ENCODE assay signal across 11 cellular contexts in genomic region chr1:198018529-198018928, GRCh38.
DNase-seq lines count a peak whose midpoint lies in the region; ATAC-seq and TF ChIP-seq lines count a peak whose summit lies in the region.
"Had no signal": no experiment of that assay in that cellular context is flagged by ENCODE, and none has a peak within 500 bp of the region (broad histone marks: within the 10 kb centered on the region; RNA-seq: fewer than 3 reads in every experiment).

No MANE protein-coding gene starts in this region.

- no peak overlapping the region for H3K27ac Mint-ChIP-seq in activated CD8-positive, alpha-beta T cell treated with anti-CD3 and anti-CD28 coated beads for 36 hours
- H3K27ac Mint-ChIP-seq in activated CD8-positive, alpha-beta T cell treated with anti-CD3 and anti-CD28 coated beads, Interleukin-2, amount 10 ng/mL, durations not matched to agents 7 days and 5 days: no peak overlapping the region

- peak overlapping the region; percentile 57 for H3K27ac ChIP-seq in epithelial cell of prostate
- H3K27ac ChIP-seq: BLaER1 treated with 17β-estradiol and CSF1 and Interleukin-3, amounts not matched to agents 10 nM and 100 nM; gastrocnemius medialis had no signal

- TF ChIP-seq CTCF in activated CD8-positive, alpha-beta T cell treated with anti-CD3 and anti-CD28 coated beads for 36 hours (IDR thresholded peaks at IDR 0.05): no peak

- no peaks in the 10 kb centered on the region for H3K9me3 ChIP-seq in skeletal muscle satellite cell (replicated peaks; ENCODE audit: low read length)
- H3K9me3 ChIP-seq: BLaER1 treated with 17β-estradiol and CSF1 and Interleukin-3, amounts not matched to agents 10 nM and 100 nM; gastrocnemius medialis; mucosa of descending colon had no signal

- peak; percentile 39 for ATAC-seq in activated CD8-positive, alpha-beta T cell treated with anti-CD3 and anti-CD28 coated beads for 36 hours
- no peak for ATAC-seq in activated CD8-positive, alpha-beta T cell treated with anti-CD3 and anti-CD28 coated beads, Interleukin-2, amount 10 ng/mL, durations not matched to agents 7 days and 5 days
- no peak for ATAC-seq in HG02571 (IDR thresholded peaks at IDR 0.05; ENCODE audit: unreplicated experiment)
- ATAC-seq: gastrocnemius medialis, mucosa of descending colon had no signal

- no peaks in the 10 kb centered on the region for H3K27me3 ChIP-seq in skeletal muscle satellite cell (ENCODE audit: control insufficient read depth, insufficient read depth, low read length)
- H3K27me3 ChIP-seq: BLaER1 treated with 17β-estradiol and CSF1 and Interleukin-3, amounts not matched to agents 10 nM and 100 nM; gastrocnemius medialis had no signal

- H3K4me2 ChIP-seq in skeletal muscle satellite cell (ENCODE audit: low read length): peak overlapping the region; percentile 25
- H3K4me2 ChIP-seq: BLaER1 treated with 17β-estradiol and CSF1 and Interleukin-3, amounts not matched to agents 10 nM and 100 nM had no signal

- H3K9ac ChIP-seq in skeletal muscle satellite cell (ENCODE audit: low read depth, low read length): no peak overlapping the region
- H3K9ac ChIP-seq: BLaER1 treated with 17β-estradiol and CSF1 and Interleukin-3, amounts not matched to agents 10 nM and 100 nM had no signal

- POLR2A ChIA-PET in activated CD8-positive, alpha-beta T cell treated with anti-CD3 and anti-CD28 coated beads for 36 hours (lab: Charles Lee): no interaction called here
- POLR2A ChIA-PET in activated CD8-positive, alpha-beta T cell treated with anti-CD3 and anti-CD28 coated beads, Interleukin-2, amount 10 ng/mL, durations not matched to agents 7 days and 5 days (lab: Charles Lee): interaction anchor here (0.6 kb wide), 1 partner anchor 629 kb away, joined by 3 read pairs; no protein-coding TSS in a partner anchor

- no peaks in the 10 kb centered on the region for H3K4me1 Mint-ChIP-seq in activated CD8-positive, alpha-beta T cell treated with anti-CD3 and anti-CD28 coated beads for 36 hours (ENCODE audit: low read depth)
- no peaks in the 10 kb centered on the region for H3K4me1 Mint-ChIP-seq in activated CD8-positive, alpha-beta T cell treated with anti-CD3 and anti-CD28 coated beads, Interleukin-2, amount 10 ng/mL, durations not matched to agents 7 days and 5 days (ENCODE audit: low read depth)

- no peaks in the 10 kb centered on the region for H3K27me3 Mint-ChIP-seq in activated CD8-positive, alpha-beta T cell treated with anti-CD3 and anti-CD28 coated beads for 36 hours
- peaks cover 2% of the 10 kb centered on the region for H3K27me3 Mint-ChIP-seq in activated CD8-positive, alpha-beta T cell treated with anti-CD3 and anti-CD28 coated beads, Interleukin-2, amount 10 ng/mL, durations not matched to agents 7 days and 5 days (ENCODE audit: low read depth)

- H3K4me3 Mint-ChIP-seq in activated CD8-positive, alpha-beta T cell treated with anti-CD3 and anti-CD28 coated beads for 36 hours: no peak overlapping the region
- no peak overlapping the region for H3K4me3 Mint-ChIP-seq in activated CD8-positive, alpha-beta T cell treated with anti-CD3 and anti-CD28 coated beads, Interleukin-2, amount 10 ng/mL, durations not matched to agents 7 days and 5 days

- no peak overlapping the region for H3K4me3 ChIP-seq in skeletal muscle satellite cell (ENCODE audit: low read length)
- H3K4me3 ChIP-seq: BLaER1 treated with 17β-estradiol and CSF1 and Interleukin-3, amounts not matched to agents 10 nM and 100 nM; gastrocnemius medialis; mucosa of descending colon had no signal

- DNase-seq in activated CD8-positive, alpha-beta T cell treated with anti-CD3 and anti-CD28 coated beads for 36 hours: peak; percentile 4
- no peak for DNase-seq in activated CD8-positive, alpha-beta T cell treated with anti-CD3 and anti-CD28 coated beads, Interleukin-2, amount 10 ng/mL, durations not matched to agents 7 days and 5 days
- DNase-seq in NCI-H69 (lab: John Stamatoyannopoulos, UW) (peak; percentile 71), epithelial cell of prostate (ENCODE audit: low read depth, low spot score) (peak; percentile 99), NOMO-1 treated with dmso at 0.1 percent for 144 hours (lab: John Stamatoyannopoulos, UW; ENCODE audit: unreplicated experiment) (no peak), inferior parietal cortex (ENCODE audit: extremely low spot score) (no peak)
- DNase-seq: gastrocnemius medialis, mucosa of descending colon had no signal

- CTCF ChIA-PET in activated CD8-positive, alpha-beta T cell treated with anti-CD3 and anti-CD28 coated beads for 36 hours (lab: Charles Lee): no interaction called here
- CTCF ChIA-PET in activated CD8-positive, alpha-beta T cell treated with anti-CD3 and anti-CD28 coated beads, Interleukin-2, amount 10 ng/mL, durations not matched to agents 7 days and 5 days (lab: Charles Lee): no interaction called here

- no peaks in the 10 kb centered on the region for H3K36me3 ChIP-seq in skeletal muscle satellite cell (ENCODE audit: insufficient read depth, low read length)
- H3K36me3 ChIP-seq: BLaER1 treated with 17β-estradiol and CSF1 and Interleukin-3, amounts not matched to agents 10 nM and 100 nM; gastrocnemius medialis had no signal

- intact Hi-C loops in activated CD8-positive, alpha-beta T cell treated with anti-CD3 and anti-CD28 coated beads for 36 hours (cut with micrococcal nuclease): no loop called here

- H3K9me3 Mint-ChIP-seq in activated CD8-positive, alpha-beta T cell treated with anti-CD3 and anti-CD28 coated beads for 36 hours: no peaks in the 10 kb centered on the region
- H3K9me3 Mint-ChIP-seq in activated CD8-positive, alpha-beta T cell treated with anti-CD3 and anti-CD28 coated beads, Interleukin-2, amount 10 ng/mL, durations not matched to agents 7 days and 5 days (ENCODE audit: insufficient read depth): peaks cover 6% of the 10 kb centered on the region

- H3K36me3 Mint-ChIP-seq in activated CD8-positive, alpha-beta T cell treated with anti-CD3 and anti-CD28 coated beads for 36 hours (ENCODE audit: low read depth): no peaks in the 10 kb centered on the region
- H3K36me3 Mint-ChIP-seq in activated CD8-positive, alpha-beta T cell treated with anti-CD3 and anti-CD28 coated beads, Interleukin-2, amount 10 ng/mL, durations not matched to agents 7 days and 5 days (ENCODE audit: low read depth): peaks cover 3% of the 10 kb centered on the region

- peaks cover 11% of the 10 kb centered on the region for H3K4me1 ChIP-seq in skeletal muscle satellite cell (ENCODE audit: control insufficient read depth, insufficient read depth, low read length)
- H3K4me1 ChIP-seq: BLaER1 treated with 17β-estradiol and CSF1 and Interleukin-3, amounts not matched to agents 10 nM and 100 nM; gastrocnemius medialis had no signal

Comparison
In these comparisons a context has a peak if more than half of its experiments do, and no peak if none do; other contexts are left out.
1. DNase-seq: peak in activated CD8-positive, alpha-beta T cell treated with anti-CD3 and anti-CD28 coated beads for 36 hours (single experiment), NCI-H69 (single experiment) and epithelial cell of prostate (single experiment); none in activated CD8-positive, alpha-beta T cell treated with anti-CD3 and anti-CD28 coated beads, Interleukin-2, amount 10 ng/mL, durations not matched to agents 7 days and 5 days (single experiment), NOMO-1 treated with dmso at 0.1 percent for 144 hours (single experiment) and inferior parietal cortex (single experiment).